17 cellular contexts compared by ENCODE assay signal in the genomic region with DNA sequence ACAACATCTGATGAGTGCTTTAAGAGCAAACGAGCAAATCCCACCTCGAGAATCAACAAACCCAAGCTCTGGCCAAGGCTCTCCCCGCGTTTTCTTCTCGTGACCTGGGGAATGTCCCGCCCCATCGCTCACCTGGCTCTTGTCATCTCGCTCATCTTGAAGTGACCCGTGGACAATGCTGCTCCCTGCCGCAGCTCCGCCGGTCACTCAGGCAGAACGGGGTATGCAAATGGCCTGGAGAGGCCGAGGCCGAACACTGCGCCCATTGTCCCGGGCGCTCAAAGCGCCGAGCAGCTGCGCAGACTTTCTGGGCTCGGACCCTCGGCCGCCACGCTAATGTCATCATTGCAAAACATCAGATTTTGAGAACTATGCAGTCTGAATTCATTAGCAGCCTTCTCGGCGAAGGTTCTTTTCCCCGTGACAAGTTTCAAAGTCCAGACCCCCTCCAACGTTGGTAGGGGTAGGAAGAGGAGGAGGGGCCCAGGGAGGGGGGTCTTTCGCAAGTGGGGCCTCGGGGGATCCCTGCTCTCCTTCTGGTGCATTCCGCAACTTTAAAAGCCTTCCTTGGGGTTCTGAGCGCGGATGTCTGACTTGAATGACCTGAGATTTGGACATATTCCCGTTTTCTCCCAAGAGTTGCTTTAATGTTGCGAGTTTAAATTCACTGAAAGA. TPM values are rescaled to one million over a fixed set of nuclear protein-coding genes. Genes with fewer than 3 reads are reported as not detected.
DNase-seq lines count a peak whose midpoint lies in the region; ATAC-seq and TF ChIP-seq lines count a peak whose summit lies in the region.
"Had no signal": no experiment of that assay in that cellular context is flagged by ENCODE, and none has a peak within 500 bp of the region (broad histone marks: within the 10 kb centered on the region; RNA-seq: fewer than 3 reads in every experiment).

No MANE protein-coding gene starts in this region.

- H3K36me3 Mint-ChIP-seq in glutamatergic neuron (ENCODE audit: unreplicated experiment) (peaks cover 5% of the 10 kb centered on the region), type B pancreatic cell (peaks cover 3% of the 10 kb centered on the region)

- H3K9me3 Mint-ChIP-seq in glutamatergic neuron (ENCODE audit: unreplicated experiment) (peaks cover 2% of the 10 kb centered on the region), type B pancreatic cell (no peaks in the 10 kb centered on the region)
- H3K9me3 Mint-ChIP-seq: activated CD4-positive, alpha-beta memory T cell treated with anti-CD3 and anti-CD28 coated beads, Interleukin-2, amount 10 ng/mL, durations not matched to agents 7 days and 5 days; natural killer cell treated with Interleukin-12 subunit alpha and Interleukin-12 subunit beta and Interleukin-15 and Interleukin-18, amount 100 ng/mL, for 72 hours; stimulated activated naive CD8-positive, alpha-beta T cell treated with anti-CD3 and anti-CD28 coated beads, Interleukin-15, Interleukin-2, amounts not matched to agents 100 ng/mL and 50 ng/mL, for 24 hours had no signal

- no peak for ATAC-seq in GM19035 (IDR thresholded peaks at IDR 0.05; ENCODE audit: unreplicated experiment)
- ATAC-seq: K562; natural killer cell treated with Interleukin-12 subunit alpha and Interleukin-12 subunit beta and Interleukin-15 and Interleukin-18, amount 100 ng/mL, for 72 hours had no signal

- H3K4me1 Mint-ChIP-seq in glutamatergic neuron (ENCODE audit: low read depth, unreplicated experiment) (peaks cover 20% of the 10 kb centered on the region), type B pancreatic cell (ENCODE audit: unreplicated experiment) (peaks cover 14% of the 10 kb centered on the region)
- H3K4me1 Mint-ChIP-seq: activated CD4-positive, alpha-beta memory T cell treated with anti-CD3 and anti-CD28 coated beads, Interleukin-2, amount 10 ng/mL, durations not matched to agents 7 days and 5 days had no signal

- DNase-seq in NCI-H526 treated with DMSO at 0.1 percent for 48 hours (lab: John Stamatoyannopoulos, UW) (peak; percentile 97), glutamatergic neuron (no peak), middle frontal gyrus (ENCODE audit: extremely low spot score, low spot score) (peak; percentile 29), type B pancreatic cell (ENCODE audit: extremely low spot score, unreplicated experiment) (no peak), NCI-H146 (lab: John Stamatoyannopoulos, UW) (no peak), T-helper 1 cell (no peak)
- DNase-seq: activated CD4-positive, alpha-beta memory T cell treated with anti-CD3 and anti-CD28 coated beads, Interleukin-2, amount 10 ng/mL, durations not matched to agents 7 days and 5 days; amniotic stem cell; DMS79; NCI-H446 treated with DMSO at 0.1 percent for 48 hours; small intestine had no signal

- H3K4me3 Mint-ChIP-seq in glutamatergic neuron (ENCODE audit: unreplicated experiment): peak overlapping the region; percentile 86
- H3K4me3 Mint-ChIP-seq in type B pancreatic cell: peak overlapping the region; percentile 77
- H3K4me3 Mint-ChIP-seq: activated CD4-positive, alpha-beta memory T cell treated with anti-CD3 and anti-CD28 coated beads, Interleukin-2, amount 10 ng/mL, durations not matched to agents 7 days and 5 days; natural killer cell treated with Interleukin-12 subunit alpha and Interleukin-12 subunit beta and Interleukin-15 and Interleukin-18, amount 100 ng/mL, for 72 hours; stimulated activated naive CD8-positive, alpha-beta T cell treated with anti-CD3 and anti-CD28 coated beads, Interleukin-15, Interleukin-2, amounts not matched to agents 100 ng/mL and 50 ng/mL, for 24 hours had no signal

- H3K27ac Mint-ChIP-seq in glutamatergic neuron (ENCODE audit: unreplicated experiment) (no peak overlapping the region), type B pancreatic cell (no peak overlapping the region)
- H3K27ac Mint-ChIP-seq: activated CD4-positive, alpha-beta memory T cell treated with anti-CD3 and anti-CD28 coated beads, Interleukin-2, amount 10 ng/mL, durations not matched to agents 7 days and 5 days; natural killer cell treated with Interleukin-12 subunit alpha and Interleukin-12 subunit beta and Interleukin-15 and Interleukin-18, amount 100 ng/mL, for 72 hours; stimulated activated naive CD8-positive, alpha-beta T cell treated with anti-CD3 and anti-CD28 coated beads, Interleukin-15, Interleukin-2, amounts not matched to agents 100 ng/mL and 50 ng/mL, for 24 hours had no signal

- H3K27me3 Mint-ChIP-seq in glutamatergic neuron (ENCODE audit: unreplicated experiment): peaks cover 20% of the 10 kb centered on the region
- H3K27me3 Mint-ChIP-seq in type B pancreatic cell: peaks cover 90% of the 10 kb centered on the region

- TF ChIP-seq CTCF in glutamatergic neuron (IDR thresholded peaks at IDR 0.05; ENCODE audit: partially characterized antibody, unreplicated experiment) (no peak), type B pancreatic cell (conservative IDR thresholded peaks at IDR 0.05) (no peak)

RNA-seq across cellular contexts. Expression of gene SOX1, which starts 39.7 kb away (rescaled TPM):
- 0.76 TPM for total RNA-seq in glutamatergic neuron (ENCODE audit: unreplicated experiment)
- total RNA-seq in type B pancreatic cell (ENCODE audit: low replicate concordance): 0.17 and 1.3 TPM in 2 replicates
- total RNA-seq: activated CD4-positive, alpha-beta memory T cell treated with anti-CD3 and anti-CD28 coated beads, Interleukin-2, amount 10 ng/mL, durations not matched to agents 7 days and 5 days; glomerular endothelial cell; H4; K562; natural killer cell treated with Interleukin-12 subunit alpha and Interleukin-12 subunit beta and Interleukin-15 and Interleukin-18, amount 100 ng/mL, for 72 hours had no signal

Comparison
In these comparisons a context has a peak if more than half of its experiments do, and no peak if none do; other contexts are left out.
1. DNase-seq: peak in NCI-H526 treated with DMSO at 0.1 percent for 48 hours (single experiment) and middle frontal gyrus (single experiment); none in glutamatergic neuron (single experiment), type B pancreatic cell (single experiment), NCI-H146 (single experiment) and T-helper 1 cell (0 of 5).